Comparison of ENCODE assay signal across 15 cellular contexts in genomic region chr14:92626041-92626440, GRCh38.
"Had no signal": no experiment of that assay in that cellular context is flagged by ENCODE, and none has a peak within 500 bp of the region (broad histone marks: within the 10 kb centered on the region; RNA-seq: fewer than 3 reads in every experiment).

No MANE protein-coding gene starts in this region.

- H3K27me3 ChIP-seq: testis, upper lobe of right lung had no signal

- H3K4me3 ChIP-seq: coronary artery, testis, upper lobe of right lung had no signal

- H3K4me1 Mint-ChIP-seq: activated CD4-positive, alpha-beta T cell treated with anti-CD3 and anti-CD28 coated beads, Interleukin-2, amount 10 ng/mL, durations not matched to agents 7 days and 5 days; activated T-helper 17 cell treated with anti-CD3 and anti-CD28 coated beads, Interleukin-2, amount 50 U/mL, for 72 hours had no signal

- DNase-seq: activated CD4-positive, alpha-beta T cell treated with anti-CD3 and anti-CD28 coated beads, Interleukin-2, amount 10 ng/mL, durations not matched to agents 7 days and 5 days; activated CD4-positive, CD25-positive, alpha-beta regulatory T cell; activated CD8-positive, alpha-beta memory T cell treated with anti-CD3 and anti-CD28 coated beads for 24 hours; activated naive CD4-positive, alpha-beta T cell treated with anti-CD3 and anti-CD28 coated beads for 36 hours; caudate nucleus; effector CD8-positive, alpha-beta T cell; hypothalamus; naive thymus-derived CD8-positive, alpha-beta T cell; stimulated activated CD4-positive, alpha-beta T cell treated with anti-CD3 and anti-CD28 coated beads, Interleukin-15, amount 100 ng/mL, for 24 hours; stimulated activated CD4-positive, alpha-beta T cell treated with anti-CD3 and anti-CD28 coated beads, Interleukin-4, amount 100 ng/mL, for 24 hours; stimulated activated naive CD8-positive, alpha-beta T cell treated with anti-CD3 and anti-CD28 coated beads, Interleukin-15, amount 100 ng/mL, for 72 hours; testis; upper lobe of right lung had no signal

- H3K4me3 Mint-ChIP-seq: activated CD4-positive, alpha-beta T cell treated with anti-CD3 and anti-CD28 coated beads, Interleukin-2, amount 10 ng/mL, durations not matched to agents 7 days and 5 days; activated naive CD4-positive, alpha-beta T cell treated with anti-CD3 and anti-CD28 coated beads for 36 hours; activated T-helper 17 cell treated with anti-CD3 and anti-CD28 coated beads, Interleukin-2, amount 50 U/mL, for 72 hours; naive thymus-derived CD8-positive, alpha-beta T cell; stimulated activated naive CD8-positive, alpha-beta T cell treated with anti-CD3 and anti-CD28 coated beads, Interleukin-15, amount 100 ng/mL, for 72 hours had no signal

- H3K9me3 ChIP-seq: testis had no signal

- H3K4me1 ChIP-seq: testis, upper lobe of right lung had no signal

- H3K27me3 Mint-ChIP-seq: activated CD4-positive, alpha-beta T cell treated with anti-CD3 and anti-CD28 coated beads, Interleukin-2, amount 10 ng/mL, durations not matched to agents 7 days and 5 days; activated T-helper 17 cell treated with anti-CD3 and anti-CD28 coated beads, Interleukin-2, amount 50 U/mL, for 72 hours; naive thymus-derived CD8-positive, alpha-beta T cell; stimulated activated naive CD8-positive, alpha-beta T cell treated with anti-CD3 and anti-CD28 coated beads, Interleukin-15, amount 100 ng/mL, for 72 hours had no signal

- H3K27ac ChIP-seq: coronary artery, testis, upper lobe of right lung had no signal

- ATAC-seq: activated T-helper 17 cell treated with anti-CD3 and anti-CD28 coated beads, Interleukin-2, amount 50 U/mL, for 72 hours; naive thymus-derived CD8-positive, alpha-beta T cell; stimulated activated naive CD8-positive, alpha-beta T cell treated with anti-CD3 and anti-CD28 coated beads, Interleukin-15, amount 100 ng/mL, for 72 hours; upper lobe of right lung had no signal

- H3K36me3 ChIP-seq: upper lobe of right lung had no signal

- H3K27ac Mint-ChIP-seq: activated CD4-positive, alpha-beta T cell treated with anti-CD3 and anti-CD28 coated beads, Interleukin-2, amount 10 ng/mL, durations not matched to agents 7 days and 5 days; activated naive CD4-positive, alpha-beta T cell treated with anti-CD3 and anti-CD28 coated beads for 36 hours; activated T-helper 17 cell treated with anti-CD3 and anti-CD28 coated beads, Interleukin-2, amount 50 U/mL, for 72 hours had no signal
